ENCODE assay signal across 8 cellular contexts in genomic region chr14:21383848-21384493, GRCh38. TPM values are rescaled to one million over a fixed set of nuclear protein-coding genes. Genes with fewer than 3 reads are reported as not detected.
DNase-seq lines count a peak whose midpoint lies in the region; ATAC-seq and TF ChIP-seq lines count a peak whose summit lies in the region.

TSS of gene SUPT16H (minus strand) at chr14:21384019. CDS start at chr14:21383927, 92 bp downstream.

- H3K27me3 ChIP-seq in PC-9 (ENCODE audit: insufficient read depth, low read depth) (no peaks in the 10 kb centered on the region), mucosa of rectum (ENCODE audit: control insufficient read depth in 2 of 2, insufficient read depth in 2 of 2, low read length in 2 of 2) (no peaks in the 10 kb centered on the region)

- peaks cover 10% of the 10 kb centered on the region; the same call in 1 of the 2 replicates for H3F3A ChIP-seq in PC-9 (ENCODE audit: insufficient read depth, low read depth)

- H3K9me3 ChIP-seq in PC-9 (ENCODE audit: insufficient read depth, low read depth) (no peaks in the 10 kb centered on the region), mucosa of rectum (ENCODE audit: control insufficient read depth in 2 of 2, low read length in 2 of 2) (no peaks in the 10 kb centered on the region)

- BruUV-seq in PC-9 (replicated peaks; lab: Mats Ljungman, UMichigan), result TSS peak; percentile 86

- H3K27ac ChIP-seq in PC-9 (peak within 1 kb of the TSS; percentile 73), mucosa of rectum (ENCODE audit: low read depth in 2 of 2, low read length in 2 of 2) (peak within 1 kb of the TSS; percentile 86 to 91)

- H3K36me3 ChIP-seq in PC-9 (ENCODE audit: low read depth) (0 out of 2 replicates have a peak, but pooled peaks cover 4% of the 10 kb centered on the region), mucosa of rectum (ENCODE audit: control insufficient read depth in 2 of 2, insufficient read depth in 2 of 2, low read length in 2 of 2) (peaks cover 8 to 16% of the 10 kb centered on the region in 2 donors)

- TF ChIP-seq CTCF in PC-9 (conservative IDR thresholded peaks at IDR 0.05) (no peak), epithelial cell of proximal tubule (conservative IDR thresholded peaks at IDR 0.05; ENCODE audit: low read depth, low read length) (no peak)

- POLR2A ChIA-PET in PC-9 (lab: Charles Lee; ENCODE audit: unreplicated experiment), result interaction anchor here (0.5 to 0.8 kb wide), 4 partner anchors 13 to 1043 kb away, joined by 3 to 10 read pairs (median 4); no protein-coding TSS in a partner anchor

- peaks cover 7% of the 10 kb centered on the region; the same call in 1 of the 2 replicates for H3K4me1 ChIP-seq in PC-9 (replicated peaks; ENCODE audit: insufficient read depth)
- H3K4me1 ChIP-seq in mucosa of rectum (ENCODE audit: control insufficient read depth in 2 of 2, insufficient read depth in 2 of 2, low read length in 2 of 2), result peaks cover 0 to 15% of the 10 kb centered on the region in 2 donors

- peak within 1 kb of the TSS; percentile 77 for H2AFZ ChIP-seq in PC-9

- peaks cover 7% of the 10 kb centered on the region; the same call in 1 of the 2 replicates for H4K20me1 ChIP-seq in PC-9 (ENCODE audit: insufficient read depth)

- peak within 1 kb of the TSS; percentile 81 for H3K4me3 ChIP-seq in Jurkat, Clone E6-1 (ENCODE audit: low read length)
- H3K4me3 ChIP-seq in PC-9 (peak within 1 kb of the TSS; percentile 92), epithelial cell of proximal tubule (ENCODE audit: low read depth, low read length) (peak within 1 kb of the TSS; percentile 71), mucosa of rectum (ENCODE audit: low read length in 2 of 2) (peak within 1 kb of the TSS; percentile 94 to 99)

- DNase-seq in DMS153 (lab: John Stamatoyannopoulos, UW) (peak; percentile 94), PC-9 (peak; percentile 81 to 83), epithelial cell of proximal tubule (ENCODE audit: low read depth) (peak; percentile 50)
- peak; percentile 91 for DNase-seq in Jurkat, Clone E6-1 (ENCODE audit: low read depth, low spot score)
- peak; percentile 91 for DNase-seq in activated T-cell treated with anti-CD3 and anti-CD28 coated beads, Interleukin-2, amount 50 U/mL, for 1 hour
- DNase-seq in stimulated activated CD8-positive, alpha-beta memory T cell treated with anti-CD3 and anti-CD28 coated beads, Interleukin-4, amount 100 ng/mL, for 48 hours, result peak; percentile 96

- intact Hi-C loops in PC-9 (cut with micrococcal nuclease; ENCODE audit: unreplicated experiment), result loop anchor here (2.0 to 10.0 kb wide), 3 partner anchors 73 to 119 kb away; partner anchors contain the start of genes CHD8 and HNRNPC

- H3K79me2 ChIP-seq in PC-9 (ENCODE audit: low read depth), result peaks cover 47% of the 10 kb centered on the region

- H3K9me2 ChIP-seq in PC-9 (ENCODE audit: insufficient read depth), result no peaks in the 10 kb centered on the region

- CTCF ChIA-PET in PC-9 (lab: Charles Lee), result no interaction called here

- peak within 1 kb of the TSS; percentile 85 to 96 for H3K9ac ChIP-seq in mucosa of rectum (ENCODE audit: low read depth in 1 of 2, low read length in 2 of 2)

- H3K4me2 ChIP-seq in PC-9, result peak within 1 kb of the TSS; percentile 91

- peak; percentile 85 for ATAC-seq in GM21619 (IDR thresholded peaks at IDR 0.05; ENCODE audit: unreplicated experiment)

RNA-seq across cellular contexts. Expression of gene SUPT16H, which starts in this region (rescaled TPM):
- 163 TPM for polyA plus RNA-seq in Jurkat, Clone E6-1 (2012; ENCODE audit: insufficient read depth, insufficient read length)
- total RNA-seq in PC-9 (2021), result 57.2 and 65.4 TPM in 2 replicates
- total RNA-seq in epithelial cell of proximal tubule, result 74.7 and 107 TPM in 2 replicates

Comparison
In these comparisons a context has a peak if more than half of its experiments do, and no peak if none do; other contexts are left out.
1. Peak in every context shown above with its lines: DNase-seq, ATAC-seq, H3K4me3 ChIP-seq and H3K27ac ChIP-seq.